15 cellular contexts compared by ENCODE assay signal in genomic region chr14:71539660-71540285, GRCh38.
A peak's percentile ranks its signal among the peaks of the same experiment; 100 is the strongest.
DNase-seq lines count a peak whose midpoint lies in the region; ATAC-seq and TF ChIP-seq lines count a peak whose summit lies in the region.
"Had no signal": no experiment of that assay in that cellular context is flagged by ENCODE, and none has a peak within 500 bp of the region (broad histone marks: within the 10 kb centered on the region; RNA-seq: fewer than 3 reads in every experiment).

No MANE protein-coding gene starts in this region.

- peak overlapping the region in 6 of 7 donors; percentile 8 to 63 (median 26) for H3K27ac Mint-ChIP-seq in CD14-positive monocyte
- H3K27ac Mint-ChIP-seq in endothelial cell (ENCODE audit: unreplicated experiment), result peak overlapping the region; percentile 78
- no peak overlapping the region for H3K27ac Mint-ChIP-seq in MCF 10A (ENCODE audit: low read depth, unreplicated experiment)

- H4K20me1 ChIP-seq in OCI-LY7 (ENCODE audit: insufficient read depth, low read length), result no peaks in the 10 kb centered on the region

- H3K36me3 ChIP-seq in OCI-LY7 (ENCODE audit: insufficient read depth, low read length) (no peaks in the 10 kb centered on the region), neutrophil (no peaks in the 10 kb centered on the region)

- no peaks in the 10 kb centered on the region for H3K79me2 ChIP-seq in OCI-LY7 (ENCODE audit: insufficient read depth, low read depth, low read length)

- no peaks in the 10 kb centered on the region for H3K9me2 ChIP-seq in OCI-LY7 (ENCODE audit: insufficient read depth, low read length)

- CTCF ChIA-PET in OCI-LY7 (lab: Charles Lee; ENCODE audit: unreplicated experiment), result no interaction called here
- CTCF ChIA-PET in MCF 10A (lab: Yijun Ruan, JAX), result interaction anchor here (0.6 to 1.2 kb wide), 2 partner anchors 8 to 30 kb away, joined by 4 to 5 read pairs; no protein-coding TSS in a partner anchor

- H3K27me3 ChIP-seq in neutrophil, result no peaks in the 10 kb centered on the region
- H3K27me3 ChIP-seq: body of pancreas had no signal

- peak overlapping the region; percentile 10 for H3K4me2 ChIP-seq in OCI-LY7 (ENCODE audit: low read length)
- H3K4me2 ChIP-seq: PC-9 had no signal

- no peak for TF ChIP-seq CTCF in CD14-positive monocyte (IDR thresholded peaks at IDR 0.05)
- TF ChIP-seq CTCF in OCI-LY7 (conservative IDR thresholded peaks at IDR 0.05; ENCODE audit: low read length), result no peak
- TF ChIP-seq CTCF in endothelial cell (IDR thresholded peaks at IDR 0.05; ENCODE audit: unreplicated experiment), result no peak
- TF ChIP-seq CTCF in neutrophil (IDR thresholded peaks at IDR 0.05), result no peak
- no peak for TF ChIP-seq CTCF in MCF 10A (IDR thresholded peaks at IDR 0.05; ENCODE audit: unreplicated experiment)

- no peak overlapping the region for H2AFZ ChIP-seq in OCI-LY7 (ENCODE audit: low read length)
- H2AFZ ChIP-seq: PC-9 had no signal

- no peak overlapping the region for H3K27ac ChIP-seq in OCI-LY7 (ENCODE audit: low read depth, low read length, poor library complexity, severe bottlenecking)
- peak overlapping the region; percentile 36 for H3K27ac ChIP-seq in neutrophil
- H3K27ac ChIP-seq: body of pancreas, PC-9 had no signal

- H3K4me3 ChIP-seq in OCI-LY7 (ENCODE audit: low read depth, low read length, poor library complexity, severe bottlenecking), result no peak overlapping the region
- no peak overlapping the region for H3K4me3 ChIP-seq in neutrophil (ENCODE audit: low read depth in 1 of 2, low read length in 1 of 2)
- H3K4me3 ChIP-seq: body of pancreas, PC-9 had no signal

- peaks cover 22% of the 10 kb centered on the region for H3K4me1 ChIP-seq in OCI-LY7 (ENCODE audit: insufficient read depth, low read length, poor library complexity, severe bottlenecking)
- peaks cover 6 to 7% of the 10 kb centered on the region in 2 experiments for H3K4me1 ChIP-seq in neutrophil (ENCODE audit: control insufficient read depth in 1 of 2, insufficient read depth in 1 of 2, low read depth in 1 of 2, low read length in 1 of 2)

- H3K9me3 ChIP-seq in OCI-LY7 (ENCODE audit: low read length), result no peaks in the 10 kb centered on the region
- H3K9me3 ChIP-seq in neutrophil, result peaks cover 4% of the 10 kb centered on the region
- H3K9me3 ChIP-seq: body of pancreas had no signal

- H3K27me3 Mint-ChIP-seq in CD14-positive monocyte (ENCODE audit: low read depth in 3 of 3) (no peaks in the 10 kb centered on the region), endothelial cell (ENCODE audit: unreplicated experiment) (peaks cover 2% of the 10 kb centered on the region), MCF 10A (ENCODE audit: insufficient read depth, unreplicated experiment) (no peaks in the 10 kb centered on the region)
- H3K27me3 Mint-ChIP-seq: CD8-positive, alpha-beta memory T cell had no signal

- H3K36me3 Mint-ChIP-seq in CD14-positive monocyte, result peaks cover 5 to 9% of the 10 kb centered on the region in 2 donors
- peaks cover 6% of the 10 kb centered on the region for H3K36me3 Mint-ChIP-seq in endothelial cell (ENCODE audit: low read depth, unreplicated experiment)
- H3K36me3 Mint-ChIP-seq in MCF 10A (ENCODE audit: insufficient read depth, unreplicated experiment), result no peaks in the 10 kb centered on the region

- no peak for ATAC-seq in HG02642 (IDR thresholded peaks at IDR 0.05; ENCODE audit: poor library complexity, unreplicated experiment)
- no peak for ATAC-seq in GM21390 (IDR thresholded peaks at IDR 0.05; ENCODE audit: unreplicated experiment)
- ATAC-seq: body of pancreas had no signal

- H3K4me1 Mint-ChIP-seq in CD14-positive monocyte, result peaks cover 19% of the 10 kb centered on the region
- H3K4me1 Mint-ChIP-seq in endothelial cell (ENCODE audit: unreplicated experiment), result peaks cover 40% of the 10 kb centered on the region
- H3K4me1 Mint-ChIP-seq in MCF 10A (ENCODE audit: insufficient read depth, unreplicated experiment), result no peaks in the 10 kb centered on the region

- DNase-seq in CD14-positive monocyte (ENCODE audit: low spot score) (no peak), OCI-LY7 (ENCODE audit: low spot score) (no peak), endothelial cell (ENCODE audit: low spot score) (no peak), SIG-M5 (lab: John Stamatoyannopoulos, UW) (no peak), MCF 10A (ENCODE audit: unreplicated experiment) (no peak)
- DNase-seq: body of pancreas; CD8-positive, alpha-beta memory T cell; H7; NCI-H1930; PC-9; stimulated activated CD4-positive, alpha-beta T cell treated with anti-CD3 and anti-CD28 coated beads, Interleukin-12 subunit alpha, Interleukin-12 subunit beta, amount 100 ng/mL, for 4 hours; T-helper 9 cell had no signal

- H3K9me3 Mint-ChIP-seq in CD14-positive monocyte (peaks cover 6 to 17% (median 10%) of the 10 kb centered on the region in 7 donors), endothelial cell (ENCODE audit: unreplicated experiment) (peaks cover 5% of the 10 kb centered on the region), MCF 10A (ENCODE audit: unreplicated experiment) (no peaks in the 10 kb centered on the region)
- H3K9me3 Mint-ChIP-seq: CD8-positive, alpha-beta memory T cell had no signal

- POLR2A ChIA-PET in OCI-LY7 (lab: Charles Lee) (interaction anchor here (0.6 to 2.3 kb wide), 7 partner anchors 11 to 361 kb away, joined by 3 to 7 read pairs (median 4); no protein-coding TSS in a partner anchor), MCF 10A (lab: Yijun Ruan, JAX) (interaction anchor here (0.5 to 0.7 kb wide), 2 partner anchors 58 to 93 kb away, joined by 3 read pairs; no protein-coding TSS in a partner anchor)

- intact Hi-C loops in CD14-positive monocyte (cut with micrococcal nuclease), result no loop called here
- intact Hi-C loops in OCI-LY7 (cut with micrococcal nuclease; ENCODE audit: unreplicated experiment), result no loop called here
- intact Hi-C loops in MCF 10A (cut with micrococcal nuclease), result no loop called here

- peak overlapping the region in 1 of 2 donors; percentile 49 for H3K4me3 Mint-ChIP-seq in CD14-positive monocyte
- no peak overlapping the region for H3K4me3 Mint-ChIP-seq in endothelial cell (ENCODE audit: unreplicated experiment)
- no peak overlapping the region for H3K4me3 Mint-ChIP-seq in MCF 10A (ENCODE audit: unreplicated experiment)
- H3K4me3 Mint-ChIP-seq: CD8-positive, alpha-beta memory T cell had no signal

- BruUV-seq in OCI-LY7 (replicated peaks; lab: Mats Ljungman, UMichigan), result no TSS peak
- no TSS peak for BruUV-seq in MCF 10A (replicated peaks; lab: Mats Ljungman, UMichigan)
